In the genomic region with DNA sequence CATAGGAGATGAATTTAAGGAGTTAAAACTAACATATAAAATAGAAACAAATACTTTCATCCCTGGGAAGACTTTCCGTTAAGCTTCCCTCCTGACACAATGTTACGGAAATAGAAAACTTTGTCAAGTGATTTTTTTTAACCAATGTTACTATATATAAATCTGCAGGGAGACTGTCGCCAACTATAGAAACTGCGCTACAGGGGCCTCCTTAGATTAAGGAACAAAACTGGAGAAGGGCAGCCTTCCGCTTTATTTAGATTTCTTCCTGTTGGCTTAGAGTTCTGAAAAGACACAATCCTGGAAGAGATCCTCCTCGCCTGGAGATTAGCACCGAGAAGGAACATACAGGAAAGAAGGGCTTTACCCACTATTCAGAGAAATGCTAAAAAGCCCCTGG, we compare ENCODE assay signal across 9 cellular contexts. TPM values are rescaled to one million over a fixed set of nuclear protein-coding genes. Genes with fewer than 3 reads are reported as not detected.
DNase-seq lines count a peak whose midpoint lies in the region; ATAC-seq and TF ChIP-seq lines count a peak whose summit lies in the region.
"Had no signal": no experiment of that assay in that cellular context is flagged by ENCODE, and none has a peak within 500 bp of the region (broad histone marks: within the 10 kb centered on the region; RNA-seq: fewer than 3 reads in every experiment).

No MANE protein-coding gene starts in this region.

- BruUV-seq in Caco-2 (replicated peaks; lab: Mats Ljungman, UMichigan), result no TSS peak

- H3K36me3 ChIP-seq in Caco-2 (ENCODE audit: control insufficient read depth, insufficient read depth, low read length), result no peaks in the 10 kb centered on the region
- no peaks in the 10 kb centered on the region for H3K36me3 ChIP-seq in OCI-LY3 (replicated peaks; ENCODE audit: low read depth, low read length)

- H3K4me1 Mint-ChIP-seq in Caco-2 (ENCODE audit: low read depth, unreplicated experiment), result peaks cover 35% of the 10 kb centered on the region

- H4K20me1 ChIP-seq in OCI-LY3 (ENCODE audit: insufficient read depth, low read length), result peaks cover 29% of the 10 kb centered on the region; the same call in 1 of the 2 replicates

- H3K27me3 ChIP-seq in Caco-2 (replicated peaks; ENCODE audit: control insufficient read depth, insufficient read depth, low read length) (no peaks in the 10 kb centered on the region), OCI-LY3 (ENCODE audit: low read depth, low read length) (peaks cover 52% of the 10 kb centered on the region)

- H2AFZ ChIP-seq in OCI-LY3 (ENCODE audit: low read depth, low read length), result no peak overlapping the region

- no peak overlapping the region for H3K4me3 Mint-ChIP-seq in Caco-2 (ENCODE audit: unreplicated experiment)

- no peak overlapping the region for H3K9ac ChIP-seq in OCI-LY3 (ENCODE audit: low read length)

- intact Hi-C loops in Caco-2 (cut with micrococcal nuclease; ENCODE audit: unreplicated experiment), result loop anchor here (1.0 to 5.0 kb wide), 2 partner anchors 31 to 135 kb away; a partner anchor contains a TSS

- TF ChIP-seq CTCF in Caco-2 (IDR thresholded peaks at IDR 0.05; ENCODE audit: insufficient read depth in 1 of 2, low read depth in 1 of 2, low read length in 1 of 2, severe bottlenecking in 1 of 2, unreplicated experiment in 1 of 2) (no peak), OCI-LY3 (IDR thresholded peaks at IDR 0.05; ENCODE audit: low read depth, low read length) (no peak)

- H3K4me3 ChIP-seq in Caco-2 (ENCODE audit: low read depth, low read length) (peak overlapping the region; percentile 72), OCI-LY3 (ENCODE audit: low read length) (peak overlapping the region; percentile 92)

- no peaks in the 10 kb centered on the region for H3K9me3 Mint-ChIP-seq in Caco-2 (ENCODE audit: unreplicated experiment)

- no peak overlapping the region for H3K27ac Mint-ChIP-seq in Caco-2 (ENCODE audit: unreplicated experiment)

- H3K79me2 ChIP-seq in OCI-LY3 (ENCODE audit: low read length), result no peaks in the 10 kb centered on the region

- H3K27me3 Mint-ChIP-seq in Caco-2 (ENCODE audit: insufficient read depth, unreplicated experiment), result no peaks in the 10 kb centered on the region

- CTCF ChIA-PET in Caco-2 (lab: Charles Lee), result interaction anchor here (0.6 to 1.0 kb wide), 2 partner anchors 30 to 69 kb away, joined by 4 to 6 read pairs; no protein-coding TSS in a partner anchor

- ATAC-seq in HG03025 (IDR thresholded peaks at IDR 0.05; ENCODE audit: low FRiP score, unreplicated experiment) (no peak), GM18519 (IDR thresholded peaks at IDR 0.05; ENCODE audit: low FRiP score, unreplicated experiment) (no peak), GM18870 (IDR thresholded peaks at IDR 0.05; ENCODE audit: unreplicated experiment) (no peak)

- DNase-seq in Caco-2 (no peak), fibroblast of peridontal ligament (ENCODE audit: extremely low read depth) (peak; percentile 17), pons (ENCODE audit: low spot score) (peak; percentile 59), EL (no peak)
- DNase-seq: NCI-H446 treated with DMSO at 0.1 percent for 48 hours had no signal

- H3K36me3 Mint-ChIP-seq in Caco-2 (ENCODE audit: insufficient read depth, unreplicated experiment), result peaks cover 11% of the 10 kb centered on the region

- H3K4me1 ChIP-seq in Caco-2 (peaks cover 28% of the 10 kb centered on the region), OCI-LY3 (ENCODE audit: low read length) (peaks cover 46% of the 10 kb centered on the region)

- H3K4me2 ChIP-seq in OCI-LY3 (ENCODE audit: low read length), result peak overlapping the region; percentile 98

- POLR2A ChIA-PET in Caco-2 (lab: Charles Lee), result interaction anchor here (0.6 kb wide), 1 partner anchor 29 kb away, joined by 4 read pairs; no protein-coding TSS in a partner anchor

- no peak overlapping the region for H3K27ac ChIP-seq in OCI-LY3 (ENCODE audit: low read length)

- H3K9me3 ChIP-seq in Caco-2, result no peaks in the 10 kb centered on the region
- H3K9me3 ChIP-seq in OCI-LY3 (ENCODE audit: insufficient read depth, low read length), result no peaks in the 10 kb centered on the region

RNA-seq across cellular contexts. Expression of a gene that starts 1.5 kb away (rescaled TPM):
- 173 and 193 TPM in 2 replicates for total RNA-seq in Caco-2 (2022)

Comparison
In these comparisons a context has a peak if more than half of its experiments do, and no peak if none do; other contexts are left out.
1. DNase-seq: peak in fibroblast of peridontal ligament (single experiment) and pons (single experiment); none in Caco-2 (0 of 2) and EL (single experiment).